In the genomic region with DNA sequence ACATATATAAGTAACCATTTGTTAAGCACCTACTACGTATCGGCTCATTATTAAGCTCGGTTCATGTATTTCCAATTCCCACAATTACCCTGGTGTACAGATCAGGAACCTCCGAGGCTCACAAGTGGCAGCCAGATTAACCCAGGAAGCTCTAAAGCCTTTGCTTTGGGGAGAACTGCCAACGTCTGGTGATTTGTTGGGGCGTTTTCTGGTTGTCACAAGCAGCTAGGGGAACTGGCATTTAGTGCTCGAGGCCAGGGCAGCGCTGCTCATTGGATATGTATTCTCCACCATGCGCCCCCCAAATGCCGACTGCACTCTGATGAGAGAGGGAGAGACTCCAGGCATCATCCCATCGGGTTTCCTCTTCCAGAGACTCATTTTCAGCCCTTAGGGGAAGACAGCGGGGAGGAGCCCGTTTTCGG, we compare ENCODE assay signal across 8 cellular contexts. TPM values are rescaled to one million over a fixed set of nuclear protein-coding genes. Genes with fewer than 3 reads are reported as not detected.
DNase-seq lines count a peak whose midpoint lies in the region; ATAC-seq and TF ChIP-seq lines count a peak whose summit lies in the region.

No MANE protein-coding gene starts in this region.

- H3K36me3 ChIP-seq in HUES48 (ENCODE audit: control insufficient read depth, insufficient read depth, low read length) = 0 out of 2 replicates have a peak, but pooled peaks cover 7% of the 10 kb centered on the region
- peaks cover 0 to 6% (median 3%) of the 10 kb centered on the region in 4 donors for H3K36me3 ChIP-seq in liver (ENCODE audit: control insufficient read depth in 4 of 4, insufficient read depth in 3 of 4, low read depth in 1 of 4, low read length in 3 of 4)

- in situ Hi-C loops in SK-MEL-5 (cut with HindIII; ENCODE audit: low pct_unique_long_range_greater_than_20kb, low sequenced_read_pairs) = no loop called here

- H3K4me1 ChIP-seq in HUES48 (ENCODE audit: control insufficient read depth, insufficient read depth, low read length) = peaks cover 16% of the 10 kb centered on the region
- H3K4me1 ChIP-seq in liver (ENCODE audit: control insufficient read depth in 4 of 4, insufficient read depth in 4 of 4, low read length in 3 of 4) = peaks cover 0 to 13% (median 4%) of the 10 kb centered on the region in 4 donors

- TF ChIP-seq CTCF in liver (IDR thresholded peaks at IDR 0.05; ENCODE audit: low read depth, low read length, missing input control) = peak; percentile 40

- peak overlapping the region; percentile 89 for H3K27ac Mint-ChIP-seq in stimulated activated naive CD8-positive, alpha-beta T cell treated with anti-CD3 and anti-CD28 coated beads, Interleukin-15, Interleukin-2, amounts not matched to agents 100 ng/mL and 50 ng/mL, for 24 hours

- peak overlapping the region; percentile 90 for H3K4me3 Mint-ChIP-seq in stimulated activated naive CD8-positive, alpha-beta T cell treated with anti-CD3 and anti-CD28 coated beads, Interleukin-15, Interleukin-2, amounts not matched to agents 100 ng/mL and 50 ng/mL, for 24 hours

- DNase-seq in NCI-H1092 treated with DMSO at 0.1 percent for 48 hours (lab: John Stamatoyannopoulos, UW) (peak; percentile 24), NCI-H1092 (lab: John Stamatoyannopoulos, UW) (no peak), SK-MEL-5 (ENCODE audit: low read depth, low spot score) (peak; percentile 49), dermis blood vessel endothelial cell (peak; percentile 53)

- under 1% methylated on average over 14 of the region's 14 CpGs for WGBS in liver

- H3K9me3 Mint-ChIP-seq in stimulated activated naive CD8-positive, alpha-beta T cell treated with anti-CD3 and anti-CD28 coated beads, Interleukin-15, Interleukin-2, amounts not matched to agents 100 ng/mL and 50 ng/mL, for 24 hours = no peaks in the 10 kb centered on the region

- TF ChIP-seq RAD21 in liver (IDR thresholded peaks at IDR 0.05) = peak in 1 of 2 donors; percentile 25

- H3K36me3 Mint-ChIP-seq in stimulated activated naive CD8-positive, alpha-beta T cell treated with anti-CD3 and anti-CD28 coated beads, Interleukin-15, Interleukin-2, amounts not matched to agents 100 ng/mL and 50 ng/mL, for 24 hours (ENCODE audit: low read depth) = peaks cover 11% of the 10 kb centered on the region

- ATAC-seq in GM21619 (IDR thresholded peaks at IDR 0.05; ENCODE audit: unreplicated experiment) = peak; percentile 34

- H3K27me3 ChIP-seq in HUES48 (ENCODE audit: control insufficient read depth, insufficient read depth, low read length) (no peaks in the 10 kb centered on the region), liver (ENCODE audit: control insufficient read depth in 4 of 4, insufficient read depth in 4 of 4, low read length in 3 of 4) (no peaks in the 10 kb centered on the region)

- peak overlapping the region; percentile 93 for H3K27ac ChIP-seq in HUES48 (ENCODE audit: low read depth, low read length)
- peak overlapping the region; percentile 91 to 96 for H3K27ac ChIP-seq in liver (ENCODE audit: low read depth in 1 of 2, low read length in 2 of 2)

- no peaks in the 10 kb centered on the region for H3K27me3 Mint-ChIP-seq in stimulated activated naive CD8-positive, alpha-beta T cell treated with anti-CD3 and anti-CD28 coated beads, Interleukin-15, Interleukin-2, amounts not matched to agents 100 ng/mL and 50 ng/mL, for 24 hours

- H3K4me1 Mint-ChIP-seq in stimulated activated naive CD8-positive, alpha-beta T cell treated with anti-CD3 and anti-CD28 coated beads, Interleukin-15, Interleukin-2, amounts not matched to agents 100 ng/mL and 50 ng/mL, for 24 hours (ENCODE audit: low read depth) = peaks cover 29% of the 10 kb centered on the region

- peak overlapping the region; percentile 56 for H3K9ac ChIP-seq in HUES48 (ENCODE audit: low read depth, low read length)
- H3K9ac ChIP-seq in liver (ENCODE audit: low read depth in 1 of 2, low read length in 2 of 2) = peak overlapping the region; percentile 76 to 96

- H3K4me3 ChIP-seq in HUES48 (ENCODE audit: low read depth, low read length) (peak overlapping the region; percentile 73), liver (ENCODE audit: low read depth in 1 of 3, low read length in 3 of 3) (peak overlapping the region; percentile 89 to 96 (median 95))

- H3K9me3 ChIP-seq in HUES48 (ENCODE audit: control insufficient read depth, insufficient read depth, low read length) (no peaks in the 10 kb centered on the region), liver (ENCODE audit: control insufficient read depth in 4 of 4, low read length in 3 of 4) (no peaks in the 10 kb centered on the region)

TF ChIP-seq in liver, 16 proteins besides CTCF, POLR2A, EP300 and RAD21:
- TF ChIP-seq FOXA1 (IDR thresholded peaks at IDR 0.05) (no peak), HNF4A (conservative IDR thresholded peaks at IDR 0.05) (no peak), YY1 (IDR thresholded peaks at IDR 0.05) (no peak), TAF1 (conservative IDR thresholded peaks at IDR 0.05) (peak; percentile 54), NR2F2 (IDR thresholded peaks at IDR 0.05) (no peak)
- TF ChIP-seq, protein P1, sequence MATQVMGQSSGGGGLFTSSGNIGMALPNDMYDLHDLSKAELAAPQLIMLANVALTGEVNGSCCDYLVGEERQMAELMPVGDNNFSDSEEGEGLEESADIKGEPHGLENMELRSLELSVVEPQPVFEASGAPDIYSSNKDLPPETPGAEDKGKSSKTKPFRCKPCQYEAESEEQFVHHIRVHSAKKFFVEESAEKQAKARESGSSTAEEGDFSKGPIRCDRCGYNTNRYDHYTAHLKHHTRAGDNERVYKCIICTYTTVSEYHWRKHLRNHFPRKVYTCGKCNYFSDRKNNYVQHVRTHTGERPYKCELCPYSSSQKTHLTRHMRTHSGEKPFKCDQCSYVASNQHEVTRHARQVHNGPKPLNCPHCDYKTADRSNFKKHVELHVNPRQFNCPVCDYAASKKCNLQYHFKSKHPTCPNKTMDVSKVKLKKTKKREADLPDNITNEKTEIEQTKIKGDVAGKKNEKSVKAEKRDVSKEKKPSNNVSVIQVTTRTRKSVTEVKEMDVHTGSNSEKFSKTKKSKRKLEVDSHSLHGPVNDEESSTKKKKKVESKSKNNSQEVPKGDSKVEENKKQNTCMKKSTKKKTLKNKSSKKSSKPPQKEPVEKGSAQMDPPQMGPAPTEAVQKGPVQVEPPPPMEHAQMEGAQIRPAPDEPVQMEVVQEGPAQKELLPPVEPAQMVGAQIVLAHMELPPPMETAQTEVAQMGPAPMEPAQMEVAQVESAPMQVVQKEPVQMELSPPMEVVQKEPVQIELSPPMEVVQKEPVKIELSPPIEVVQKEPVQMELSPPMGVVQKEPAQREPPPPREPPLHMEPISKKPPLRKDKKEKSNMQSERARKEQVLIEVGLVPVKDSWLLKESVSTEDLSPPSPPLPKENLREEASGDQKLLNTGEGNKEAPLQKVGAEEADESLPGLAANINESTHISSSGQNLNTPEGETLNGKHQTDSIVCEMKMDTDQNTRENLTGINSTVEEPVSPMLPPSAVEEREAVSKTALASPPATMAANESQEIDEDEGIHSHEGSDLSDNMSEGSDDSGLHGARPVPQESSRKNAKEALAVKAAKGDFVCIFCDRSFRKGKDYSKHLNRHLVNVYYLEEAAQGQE (IDR thresholded peaks at IDR 0.05) = peak; percentile 31

RNA-seq across cellular contexts. Expression of a gene that starts 0.5 kb away (rescaled TPM):
- total RNA-seq in SK-MEL-5 (2014; rRNA removed; shearing (Covaris generic)) = 12.5 and 13.9 TPM in 2 replicates
- polyA plus RNA-seq in SK-MEL-5 (2015; cell fraction: cytosol; rRNA removed) = 6.2 and 7.0 TPM in 2 replicates
- 34.3 and 36.9 TPM in 2 replicates for polyA plus RNA-seq in SK-MEL-5 (2015; cell fraction: nucleus; rRNA removed)
- 6.8 and 8.2 TPM in 2 replicates for total RNA-seq in dermis blood vessel endothelial cell
- 1 to 10 TPM; 3.7 to 4.5 TPM for total RNA-seq in liver
- polyA plus RNA-seq in liver = 1 to 10 TPM; 2.1 to 3.2 TPM

RNA-seq across cellular contexts. Expression of a gene that starts 23.9 kb away (rescaled TPM):
- 28.2 and 32.2 TPM in 2 replicates for total RNA-seq in SK-MEL-5 (2014; rRNA removed; shearing (Covaris generic))
- polyA plus RNA-seq in SK-MEL-5 (2015; cell fraction: cytosol; rRNA removed) = 14.1 and 25.2 TPM in 2 replicates
- 15.0 and 18.8 TPM in 2 replicates for polyA plus RNA-seq in SK-MEL-5 (2015; cell fraction: nucleus; rRNA removed)
- 28.1 and 29.4 TPM in 2 replicates for total RNA-seq in dermis blood vessel endothelial cell
- 10 to 100 TPM; 18.9 to 23.8 TPM for total RNA-seq in liver
- 10 to 100 TPM in 1 of 2 donors, 1 to 10 TPM in 1; 9.2 to 10.5 TPM for polyA plus RNA-seq in liver
